Comparison of ENCODE assay signal across 23 cellular contexts in the genomic region with DNA sequence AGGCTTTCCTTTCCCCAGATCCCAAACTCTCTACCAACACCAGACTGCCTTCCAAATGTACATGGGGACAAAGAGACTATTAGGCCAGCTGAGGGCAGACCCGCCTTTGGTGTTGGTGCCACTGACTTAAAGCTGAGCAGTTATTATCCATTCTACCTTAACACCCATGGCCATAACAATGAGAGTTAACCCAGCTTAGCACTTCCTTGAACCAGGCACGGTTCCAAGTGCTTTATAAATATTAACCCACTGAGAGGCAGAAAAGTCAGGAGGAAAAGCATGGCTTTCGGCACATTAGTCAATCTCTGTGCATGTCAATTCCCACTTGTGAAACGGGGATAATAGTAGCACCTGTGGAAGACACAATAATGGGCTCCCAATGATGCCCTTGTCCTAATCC.
DNase-seq lines count a peak whose midpoint lies in the region; ATAC-seq and TF ChIP-seq lines count a peak whose summit lies in the region.
"Had no signal": no experiment of that assay in that cellular context is flagged by ENCODE, and none has a peak within 500 bp of the region (broad histone marks: within the 10 kb centered on the region; RNA-seq: fewer than 3 reads in every experiment).

No MANE protein-coding gene starts in this region.

- H3K36me3 ChIP-seq in neural progenitor cell, result no peaks in the 10 kb centered on the region
- H3K36me3 ChIP-seq in lower lobe of right lung, result no peaks in the 10 kb centered on the region

- H3K4me3 Mint-ChIP-seq in neural progenitor cell, result no peak overlapping the region
- H3K4me3 Mint-ChIP-seq: B cell; CD8-positive, alpha-beta T cell had no signal

- peaks cover 10% of the 10 kb centered on the region for H3F3A ChIP-seq in neural progenitor cell (ENCODE audit: low read depth)

- H3K27me3 ChIP-seq in neural progenitor cell (no peaks in the 10 kb centered on the region), lower lobe of right lung (ENCODE audit: low read depth) (no peaks in the 10 kb centered on the region)

- peaks cover 29% of the 10 kb centered on the region for H3K4me1 Mint-ChIP-seq in neural progenitor cell
- H3K4me1 Mint-ChIP-seq: B cell had no signal

- H3K9me3 ChIP-seq in neural progenitor cell (ENCODE audit: low read depth), result no peaks in the 10 kb centered on the region
- no peaks in the 10 kb centered on the region for H3K9me3 ChIP-seq in lower lobe of right lung
- H3K9me3 ChIP-seq: SK-N-SH had no signal

- H3K4me1 ChIP-seq in neural progenitor cell (peaks cover 27% of the 10 kb centered on the region), lower lobe of right lung (no peaks in the 10 kb centered on the region)

- no peak overlapping the region for H3K4me2 ChIP-seq in neural progenitor cell
- H3K4me2 ChIP-seq: SK-N-SH had no signal

- no peaks in the 10 kb centered on the region for H4K20me1 ChIP-seq in neural progenitor cell (ENCODE audit: low read depth)

- peaks cover 2% of the 10 kb centered on the region for H3K27me3 Mint-ChIP-seq in neural progenitor cell (ENCODE audit: insufficient read depth, low read depth)

- intact Hi-C loops in left colon (cut with DNase I, micrococcal nuclease), result no loop called here
- intact Hi-C loops in lower lobe of right lung (cut with DNase I), result no loop called here

- no peak overlapping the region for H3K9ac ChIP-seq in neural progenitor cell
- H3K9ac ChIP-seq: SK-N-SH had no signal

- H3K27ac Mint-ChIP-seq in neural progenitor cell, result peak overlapping the region; percentile 25
- H3K27ac Mint-ChIP-seq: B cell; CD8-positive, alpha-beta T cell had no signal

- H3K4me3 ChIP-seq in neural progenitor cell (no peak overlapping the region), lower lobe of right lung (no peak overlapping the region)

- peak; percentile 42 for DNase-seq in D341Med (ENCODE audit: low spot score)
- peak; percentile 23 for DNase-seq in HT-29 (ENCODE audit: low spot score)
- DNase-seq in left colon, result no peak
- DNase-seq in neural progenitor cell (ENCODE audit: low spot score), result no peak
- no peak for DNase-seq in lower lobe of right lung
- DNase-seq in NCI-H510A (lab: John Stamatoyannopoulos, UW), result no peak
- no peak for DNase-seq in effector CD8-positive, alpha-beta T cell (lab: John Stamatoyannopoulos, UW)
- DNase-seq: KBM-7; MV-4-11; NCI-H1105; NCI-H1436 treated with DMSO at 0.1 percent for 48 hours; NCI-H187 treated with DMSO at 0.1 percent for 48 hours; NCI-H2171 treated with DMSO at 0.1 percent for 48 hours; NCI-H345; NCI-H748 treated with DMSO at 0.1 percent for 48 hours; NK-92 treated with Interleukin-12 subunit alpha and Interleukin-12 subunit beta, amount 100 ng/mL, for 24 hours; PC-3; SK-N-SH had no signal

- H3K27ac ChIP-seq in neural progenitor cell, result no peak overlapping the region
- H3K27ac ChIP-seq in lower lobe of right lung, result no peak overlapping the region
- H3K27ac ChIP-seq: C4-2B had no signal

- peaks cover 5% of the 10 kb centered on the region for H3K9me3 Mint-ChIP-seq in neural progenitor cell
- H3K9me3 Mint-ChIP-seq: CD8-positive, alpha-beta T cell had no signal

- ATAC-seq in left colon (peak; percentile 68), lower lobe of right lung (no peak), GM21786 (IDR thresholded peaks at IDR 0.05; ENCODE audit: unreplicated experiment) (no peak)
- ATAC-seq: CD8-positive, alpha-beta T cell; HCT116; PC-3 had no signal

- peaks cover 7% of the 10 kb centered on the region for H3K36me3 Mint-ChIP-seq in neural progenitor cell
- H3K36me3 Mint-ChIP-seq: CD8-positive, alpha-beta T cell had no signal

- no peak overlapping the region for H2AFZ ChIP-seq in neural progenitor cell (replicated peaks)

- no peak for TF ChIP-seq CTCF in neural progenitor cell (IDR thresholded peaks at IDR 0.05)
- TF ChIP-seq CTCF in lower lobe of right lung (IDR thresholded peaks at IDR 0.05), result no peak

- H3K79me2 ChIP-seq in neural progenitor cell (ENCODE audit: low read depth), result no peaks in the 10 kb centered on the region

Comparison
In these comparisons a context has a peak if more than half of its experiments do, and no peak if none do; other contexts are left out.
1. DNase-seq: peak in D341Med (single experiment) and HT-29 (single experiment); none in left colon (0 of 2), neural progenitor cell (single experiment), lower lobe of right lung (single experiment), NCI-H510A (single experiment) and effector CD8-positive, alpha-beta T cell (single experiment).